In genomic region chr10:5135581-5135980, GRCh38 we compare ENCODE assay signal across 35 cellular contexts. TPM values are rescaled to one million over a fixed set of nuclear protein-coding genes. Genes with fewer than 3 reads are reported as not detected.
"Had no signal": no experiment of that assay in that cellular context is flagged by ENCODE, and none has a peak within 500 bp of the region (broad histone marks: within the 10 kb centered on the region; RNA-seq: fewer than 3 reads in every experiment).

No MANE protein-coding gene starts in this region.

- DNase-seq: activated effector memory CD4-positive, alpha-beta T cell treated with anti-CD3 and anti-CD28 coated beads, Interleukin-2, amount 50 U/mL, for 16 hours; activated effector memory CD4-positive, alpha-beta T cell treated with Interleukin-2 at 50 U/mL for 16 hours; activated gamma-delta T cell; activated gamma-delta T cell treated with Interleukin-2 at 50 U/mL for 16 hours; activated naive CD4-positive, alpha-beta T cell; activated naive CD4-positive, alpha-beta T cell treated with anti-CD3 and anti-CD28 coated beads for 36 hours; activated naive CD4-positive, alpha-beta T cell treated with anti-CD3 and anti-CD28 coated beads, Interleukin-2, amount 10 ng/mL, durations not matched to agents 7 days and 5 days; activated naive CD4-positive, alpha-beta T cell treated with anti-CD3 and anti-CD28 coated beads, Interleukin-2, amount 50 U/mL, for 16 hours; activated naive CD4-positive, alpha-beta T cell treated with Interleukin-2 at 50 U/mL for 16 hours; activated naive CD8-positive, alpha-beta T cell treated with anti-CD3 and anti-CD28 coated beads for 36 hours; activated naive CD8-positive, alpha-beta T cell treated with anti-CD3 and anti-CD28 coated beads, Interleukin-2, amount 10 ng/mL, durations not matched to agents 7 days and 5 days; activated naive CD8-positive, alpha-beta T cell treated with anti-CD3 and anti-CD28 coated beads, Interleukin-2, amount 50 U/mL, for 24 hours; activated T-cell treated with anti-CD3 and anti-CD28 coated beads, Interleukin-2, amount 50 U/mL, for 4 hours; activated T-cell treated with anti-CD3 and anti-CD28 coated beads, Interleukin-2, amount 50 U/mL, for 48 hours; activated T-cell treated with anti-CD3 and anti-CD28 coated beads, Interleukin-2, amount 50 U/mL, for 72 hours; adrenal gland; amniotic stem cell; amygdala; anterior cingulate cortex; aorta; body of pancreas; brain microvascular endothelial cell; caudate nucleus; central memory CD4-positive, alpha-beta T cell; cerebellar nuclear complex had no signal

- H3K4me1 ChIP-seq: adrenal gland, ascending aorta, body of pancreas, breast epithelium had no signal

- H3K9me3 ChIP-seq: adrenal gland had no signal

- H3K4me3 ChIP-seq: adrenal gland, ascending aorta, body of pancreas, breast epithelium, cardiac muscle cell had no signal

- H3K36me3 ChIP-seq: adrenal gland, ascending aorta, brain microvascular endothelial cell, breast epithelium, cardiac muscle cell had no signal

- H3K27ac ChIP-seq: adrenal gland, ascending aorta, body of pancreas, brain microvascular endothelial cell, breast epithelium, cardiac muscle cell had no signal

- FAIRE-seq: astrocyte, bronchial epithelial cell, colon had no signal

- ATAC-seq: activated naive CD4-positive, alpha-beta T cell treated with anti-CD3 and anti-CD28 coated beads, Interleukin-2, amount 50 U/mL, for 72 hours; activated naive CD8-positive, alpha-beta T cell treated with anti-CD3 and anti-CD28 coated beads, Interleukin-2, amount 50 U/mL, for 24 hours; activated T-cell treated with anti-CD3 and anti-CD28 coated beads, Interleukin-2, amount 50 U/mL, for 4 hours; activated T-cell treated with anti-CD3 and anti-CD28 coated beads, Interleukin-2, amount 50 U/mL, for 72 hours; activated T-helper 17 cell treated with anti-CD3 and anti-CD28 coated beads, Interleukin-2, amount 50 U/mL, for 72 hours; body of pancreas had no signal

- H3K27me3 ChIP-seq: adrenal gland, ascending aorta, body of pancreas, brain microvascular endothelial cell, breast epithelium, cardiac muscle cell had no signal

RNA-seq across cellular contexts. Expression of gene AKR1C8, which starts 49.4 kb away (rescaled TPM):
- total RNA-seq: activated naive CD4-positive, alpha-beta T cell treated with anti-CD3 and anti-CD28 coated beads for 36 hours; activated T-cell treated with anti-CD3 and anti-CD28 coated beads, Interleukin-2, amount 50 U/mL, for 4 hours; activated T-cell treated with anti-CD3 and anti-CD28 coated beads, Interleukin-2, amount 50 U/mL, for 72 hours; activated T-helper 2 cell treated with anti-CD3 and anti-CD28 coated beads, Interferon-gamma antibody, Interleukin-2, Interleukin-4, amounts not matched to agents 10 μg/mL and 5 μg/mL and 100 μg/mL, durations not matched to agents 14 hours and 24 hours and 36 hours; adrenal gland; ascending aorta; astrocyte; body of pancreas; cardiac muscle cell; chondrocyte had no signal
- polyA plus RNA-seq: adrenal gland, aorta, cardiac muscle cell had no signal
